12 cellular contexts compared by ENCODE assay signal in genomic region chr3:122146466-122146865, GRCh38. TPM values are rescaled to one million over a fixed set of nuclear protein-coding genes. Genes with fewer than 3 reads are reported as not detected.
DNase-seq lines count a peak whose midpoint lies in the region; ATAC-seq, FAIRE-seq and TF ChIP-seq lines count a peak whose summit lies in the region.
"Had no signal": no experiment of that assay in that cellular context is flagged by ENCODE, and none has a peak within 500 bp of the region (broad histone marks: within the 10 kb centered on the region; RNA-seq: fewer than 3 reads in every experiment).

No MANE protein-coding gene starts in this region.

- no peaks in the 10 kb centered on the region for H3K27me3 ChIP-seq in thyroid gland
- H3K27me3 ChIP-seq in left ventricle myocardium inferior (ENCODE audit: low read depth): no peaks in the 10 kb centered on the region

- peak; percentile 75 for ATAC-seq in GM21786 (IDR thresholded peaks at IDR 0.05; ENCODE audit: unreplicated experiment)

- H3K4me3 ChIP-seq in thyroid gland (replicated peaks in 1 of 3): no peak overlapping the region
- no peak overlapping the region for H3K4me3 ChIP-seq in left ventricle myocardium inferior

- H3K27ac ChIP-seq in thyroid gland: no peak overlapping the region
- no peak overlapping the region for H3K27ac ChIP-seq in left ventricle myocardium inferior (replicated peaks)

- TF ChIP-seq CTCF in thyroid gland (IDR thresholded peaks at IDR 0.05): no peak
- TF ChIP-seq CTCF in left ventricle myocardium inferior (IDR thresholded peaks at IDR 0.05; ENCODE audit: borderline replicate concordance): no peak

- no peaks in the 10 kb centered on the region for H3K9me3 ChIP-seq in thyroid gland
- peaks cover 9% of the 10 kb centered on the region for H3K9me3 ChIP-seq in left ventricle myocardium inferior (replicated peaks)

- 85 to 89% methylated on average over 3 of the region's 3 CpGs for WGBS in thyroid gland, 2 donors

- no peaks in the 10 kb centered on the region for H3K4me1 ChIP-seq in thyroid gland
- no peaks in the 10 kb centered on the region for H3K4me1 ChIP-seq in left ventricle myocardium inferior

- H3K36me3 ChIP-seq in thyroid gland (no peaks in the 10 kb centered on the region), left ventricle myocardium inferior (no peaks in the 10 kb centered on the region)

- intact Hi-C loops in thyroid gland (cut with DNase I) (no loop called here), left ventricle myocardium inferior (cut with micrococcal nuclease) (no loop called here)

- peak; percentile 59 for FAIRE-seq in GM18507 (lab: Jason Lieb, UNC)
- FAIRE-seq: D721Med had no signal

- no peak for DNase-seq in GM18507 (ENCODE audit: extremely low spot score, insufficient read length, low read depth)
- DNase-seq in RPMI8226: peak; percentile 82
- DNase-seq in kidney glomerular epithelial cell (lab: John Stamatoyannopoulos, UW): peak; percentile 30
- no peak for DNase-seq in thyroid gland
- DNase-seq in NCI-H748 (lab: John Stamatoyannopoulos, UW; ENCODE audit: unreplicated experiment): no peak
- no peak for DNase-seq in NCI-H2227 treated with DMSO at 0.1 percent for 48 hours (lab: John Stamatoyannopoulos, UW)
- no peak for DNase-seq in left ventricle myocardium inferior
- DNase-seq: NCI-H526 had no signal

- TF ChIP-seq POLR2A in thyroid gland (IDR thresholded peaks at IDR 0.05): no peak

RNA-seq across cellular contexts. Expression of gene CASR, which starts 37.0 kb away (rescaled TPM):
- total RNA-seq in thyroid gland: 1 to 10 TPM in 1 of 4 donors, under 1 TPM in 2, not detected in 1; under 0.01 to 1.2 (median 0.17) TPM
- total RNA-seq in left ventricle myocardium inferior: not detected
- total RNA-seq: fibroblast of villous mesenchyme, neural crest cell had no signal

Comparison
In these comparisons a context has a peak if more than half of its experiments do, and no peak if none do; other contexts are left out.
1. DNase-seq: peak in RPMI8226 (single experiment) and kidney glomerular epithelial cell (single experiment); none in GM18507 (single experiment), thyroid gland (0 of 2), NCI-H748 (single experiment), NCI-H2227 treated with DMSO at 0.1 percent for 48 hours (single experiment) and left ventricle myocardium inferior (single experiment).